1 cellular context compared by ENCODE assay signal in genomic region chr4:76087007-76087769, GRCh38.
A peak's percentile ranks its signal among the peaks of the same experiment; 100 is the strongest.
TF ChIP-seq lines count a peak whose summit lies in the region.

No MANE protein-coding gene starts in this region.

TF ChIP-seq in HepG2, 621 proteins besides CTCF, POLR2A, EP300 and RAD21 (continued from another document and continues in another):
- TF ChIP-seq ZNF609 (CRISPR knock-in tag; IDR thresholded peaks at IDR 0.05; ENCODE audit: borderline replicate concordance) (no peak), ZNF207 (IDR thresholded peaks at IDR 0.05; ENCODE audit: borderline replicate concordance) (no peak), ZNF333 (CRISPR knock-in tag; IDR thresholded peaks at IDR 0.05; ENCODE audit: borderline replicate concordance) (no peak), SP5 (CRISPR knock-in tag; IDR thresholded peaks at IDR 0.05; ENCODE audit: borderline replicate concordance, low read depth) (no peak), GLI4 (CRISPR knock-in tag; IDR thresholded peaks at IDR 0.05; ENCODE audit: borderline replicate concordance) (no peak), CC2D1A (CRISPR knock-in tag; IDR thresholded peaks at IDR 0.05) (no peak), CSRNP1 (CRISPR knock-in tag; IDR thresholded peaks at IDR 0.05) (no peak), TGIF2 (CRISPR knock-in tag; IDR thresholded peaks at IDR 0.05) (peak; percentile 68; the same call in 1 of the 2 replicates), PHF5A (CRISPR knock-in tag; IDR thresholded peaks at IDR 0.05; ENCODE audit: low read depth, unreplicated experiment) (peak; percentile 53), ZBTB39 (CRISPR knock-in tag; IDR thresholded peaks at IDR 0.05) (no peak), TEF (CRISPR knock-in tag; IDR thresholded peaks at IDR 0.05) (no peak), MLXIP (CRISPR knock-in tag; IDR thresholded peaks at IDR 0.05; ENCODE audit: borderline replicate concordance) (peak; percentile 53; the same call in 1 of the 2 replicates), SMC3 (IDR thresholded peaks at IDR 0.05; ENCODE audit: low read length) (peak; percentile 37; the same call in 1 of the 2 replicates), GPN1 (CRISPR knock-in tag; IDR thresholded peaks at IDR 0.05; ENCODE audit: borderline replicate concordance) (no peak), THYN1 (CRISPR knock-in tag; IDR thresholded peaks at IDR 0.05; ENCODE audit: borderline replicate concordance, low read depth) (no peak), ZNF83 (CRISPR knock-in tag; IDR thresholded peaks at IDR 0.05; ENCODE audit: borderline replicate concordance) (no peak), NFE2L1 (CRISPR knock-in tag; IDR thresholded peaks at IDR 0.05; ENCODE audit: borderline replicate concordance) (no peak), ZNF12 (CRISPR knock-in tag; IDR thresholded peaks at IDR 0.05) (no peak), KLF6 (CRISPR knock-in tag; IDR thresholded peaks at IDR 0.05) (no peak), HNRNPH1 (optimal IDR thresholded peaks at IDR 0.05; ENCODE audit: low read depth, low read length) (no peak), MIER2 (CRISPR knock-in tag; IDR thresholded peaks at IDR 0.05) (peak; percentile 66; the same call in 1 of the 2 replicates), RFX5 (IDR thresholded peaks at IDR 0.05; ENCODE audit: low read depth, low read length) (no peak), NR0B2 (CRISPR knock-in tag; IDR thresholded peaks at IDR 0.05) (no peak; the same call in 1 of the 2 replicates), ZNF260 (CRISPR knock-in tag; IDR thresholded peaks at IDR 0.05; ENCODE audit: borderline replicate concordance, low read depth) (no peak), POLR2AphosphoS2 (IDR thresholded peaks at IDR 0.05; ENCODE audit: low read depth, low read length) (no peak), FOXO4 (CRISPR knock-in tag; conservative IDR thresholded peaks at IDR 0.05) (no peak), ZNF646 (CRISPR knock-in tag; IDR thresholded peaks at IDR 0.05) (peak; percentile 73), KLF13 (CRISPR knock-in tag; IDR thresholded peaks at IDR 0.05) (no peak), FIP1L1 (IDR thresholded peaks at IDR 0.05; ENCODE audit: borderline replicate concordance, insufficient read depth, low read depth, low read length) (no peak), ATF6 (CRISPR knock-in tag; conservative IDR thresholded peaks at IDR 0.05) (0 out of 2 replicates have a peak, but pooled peaks have one; percentile 48), MAX (IDR thresholded peaks at IDR 0.05) (peak; percentile 96), ZNF546 (CRISPR knock-in tag; conservative IDR thresholded peaks at IDR 0.05) (no peak), ZNF446 (CRISPR knock-in tag; IDR thresholded peaks at IDR 0.05) (no peak)
